ENCODE assay signal across 21 cellular contexts in the genomic region with DNA sequence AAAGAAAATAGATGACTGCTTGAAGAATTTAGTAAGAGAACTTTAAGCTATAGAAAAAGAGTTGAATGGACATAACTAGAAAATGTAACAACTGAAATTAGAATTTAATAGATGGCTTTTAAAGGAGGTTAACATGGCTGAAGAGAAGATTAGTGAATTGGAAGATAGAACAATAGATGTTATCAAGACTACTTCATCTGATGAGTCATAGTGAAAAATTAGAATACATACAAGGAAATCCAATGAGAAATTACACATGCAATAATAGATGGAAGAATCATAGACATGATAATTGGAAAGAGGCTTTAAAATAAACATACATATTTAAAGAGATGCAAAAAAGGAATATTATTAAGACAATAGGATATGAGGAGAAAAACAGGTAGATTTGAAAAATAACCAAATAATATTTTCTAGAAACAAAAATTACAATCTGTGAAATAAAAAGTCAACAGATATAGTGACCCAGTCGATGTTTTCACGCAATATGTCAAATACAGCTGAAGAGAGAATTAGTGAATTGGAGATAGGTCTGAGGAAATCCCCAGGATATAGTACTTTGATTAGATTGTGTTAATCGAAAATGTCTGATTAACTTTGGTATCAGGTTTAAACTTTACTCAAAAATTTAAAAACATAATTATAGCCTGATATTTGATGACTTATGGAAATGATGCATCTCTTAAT. TPM values are rescaled to one million over a fixed set of nuclear protein-coding genes. Genes with fewer than 3 reads are reported as not detected.
A peak's percentile ranks its signal among the peaks of the same experiment; 100 is the strongest.
DNase-seq lines count a peak whose midpoint lies in the region; ATAC-seq, FAIRE-seq and TF ChIP-seq lines count a peak whose summit lies in the region.
"Had no signal": no experiment of that assay in that cellular context is flagged by ENCODE, and none has a peak within 500 bp of the region (broad histone marks: within the 10 kb centered on the region; RNA-seq: fewer than 3 reads in every experiment).

No MANE protein-coding gene starts in this region.

- TF ChIP-seq CTCF in astrocyte of the spinal cord (IDR thresholded peaks at IDR 0.05; ENCODE audit: low read depth, low read length) (no peak), suprapubic skin (IDR thresholded peaks at IDR 0.05) (no peak)

- H3K27ac ChIP-seq in suprapubic skin = no peak overlapping the region
- H3K27ac ChIP-seq: C4-2B, Peyer's patch had no signal

- TF ChIP-seq POLR2A in suprapubic skin (IDR thresholded peaks at IDR 0.05) (no peak), H54 (IDR thresholded peaks at IDR 0.05; ENCODE audit: low read depth, low read length) (no peak)

- H3K9me3 Mint-ChIP-seq in activated naive CD4-positive, alpha-beta T cell treated with anti-CD3 and anti-CD28 coated beads, Interleukin-2, amount 50 U/mL, for 24 hours = peaks cover 6% of the 10 kb centered on the region

- DNase-seq in activated naive CD4-positive, alpha-beta T cell (lab: John Stamatoyannopoulos, UW) = no peak
- DNase-seq in astrocyte of the spinal cord (ENCODE audit: low read depth, low spot score) (peak; percentile 20), fibroblast of peridontal ligament (ENCODE audit: extremely low read depth) (peak; percentile 12), suprapubic skin (ENCODE audit: low spot score in 2 of 2) (no peak), H54 (ENCODE audit: insufficient read length, low spot score) (no peak), HCEC 1CT (no peak)
- DNase-seq: DMS79, Karpas-422, MG63, NCI-H1092, NCI-H2107, NCI-H2227 treated with DMSO at 0.1 percent for 48 hours, NCI-H524 treated with DMSO at 0.1 percent for 48 hours, Peyer's patch had no signal

- H3K27me3 ChIP-seq in suprapubic skin = no peaks in the 10 kb centered on the region
- H3K27me3 ChIP-seq: MG63, Peyer's patch had no signal

- H3K27ac Mint-ChIP-seq in activated naive CD4-positive, alpha-beta T cell treated with anti-CD3 and anti-CD28 coated beads, Interleukin-2, amount 50 U/mL, for 24 hours = peak overlapping the region; percentile 8

- in situ Hi-C loops in astrocyte of the spinal cord (cut with HindIII; ENCODE audit: low sequenced_read_pairs) = no loop called here

- peaks cover 83% of the 10 kb centered on the region for H3K36me3 ChIP-seq in suprapubic skin

- H3K4me3 ChIP-seq in astrocyte of the spinal cord (ENCODE audit: low read depth, low read length) (no peak overlapping the region), suprapubic skin (no peak overlapping the region)
- H3K4me3 ChIP-seq: MG63, Peyer's patch had no signal

- no peak for ATAC-seq in activated CD4-positive, CD25-positive, alpha-beta regulatory T cell treated with anti-CD3 and anti-CD28 coated beads, Interleukin-2, amount 50 U/mL, for 24 hours
- ATAC-seq: Right ventricle myocardium inferior had no signal

- no peak for TF ChIP-seq EP300 in suprapubic skin (IDR thresholded peaks at IDR 0.05)

- no peaks in the 10 kb centered on the region for H3K4me1 Mint-ChIP-seq in activated naive CD4-positive, alpha-beta T cell treated with anti-CD3 and anti-CD28 coated beads, Interleukin-2, amount 50 U/mL, for 24 hours

- peaks cover 35% of the 10 kb centered on the region for H3K36me3 Mint-ChIP-seq in activated naive CD4-positive, alpha-beta T cell treated with anti-CD3 and anti-CD28 coated beads, Interleukin-2, amount 50 U/mL, for 24 hours

- no peaks in the 10 kb centered on the region for H3K27me3 Mint-ChIP-seq in activated naive CD4-positive, alpha-beta T cell treated with anti-CD3 and anti-CD28 coated beads, Interleukin-2, amount 50 U/mL, for 24 hours

- no peaks in the 10 kb centered on the region for H3K9me3 ChIP-seq in suprapubic skin
- H3K9me3 ChIP-seq: Peyer's patch had no signal

- WGBS in suprapubic skin = 63% methylated on average over 3 of the region's 3 CpGs

- no peak for FAIRE-seq in H54 (lab: Jason Lieb, UNC)

- no peaks in the 10 kb centered on the region for H3K4me1 ChIP-seq in suprapubic skin
- H3K4me1 ChIP-seq: Peyer's patch had no signal

- H3K4me3 Mint-ChIP-seq in activated naive CD4-positive, alpha-beta T cell treated with anti-CD3 and anti-CD28 coated beads, Interleukin-2, amount 50 U/mL, for 24 hours = no peak overlapping the region

RNA-seq across cellular contexts. Expression of gene CAT, which starts 28.2 kb away (rescaled TPM):
- total RNA-seq in suprapubic skin = 100 to 1,000 TPM; 122 to 193 (median 133) TPM

RNA-seq across cellular contexts. Expression of gene ELF5, which starts 46.6 kb away (rescaled TPM):
- total RNA-seq in suprapubic skin = 10 to 100 TPM in 3 of 4 donors, 1 to 10 TPM in 1; 7.9 to 20.4 (median 11.9) TPM
- total RNA-seq: A673, G401, H4, Peyer's patch, Right ventricle myocardium inferior had no signal

Comparison
In these comparisons a context has a peak if more than half of its experiments do, and no peak if none do; other contexts are left out.
1. DNase-seq: peak in astrocyte of the spinal cord (single experiment) and fibroblast of peridontal ligament (single experiment); none in activated naive CD4-positive, alpha-beta T cell (0 of 4), suprapubic skin (0 of 2), H54 (single experiment) and HCEC 1CT (single experiment).